Comparison of ENCODE assay signal across 2 cellular contexts in genomic region chr2:241873081-241873802, GRCh38.
TF ChIP-seq lines count a peak whose summit lies in the region.

No MANE protein-coding gene starts in this region.

TF ChIP-seq in SK-N-SH, 30 proteins besides CTCF, POLR2A, EP300 and RAD21 (continued from another document):
- TF ChIP-seq, protein P1, sequence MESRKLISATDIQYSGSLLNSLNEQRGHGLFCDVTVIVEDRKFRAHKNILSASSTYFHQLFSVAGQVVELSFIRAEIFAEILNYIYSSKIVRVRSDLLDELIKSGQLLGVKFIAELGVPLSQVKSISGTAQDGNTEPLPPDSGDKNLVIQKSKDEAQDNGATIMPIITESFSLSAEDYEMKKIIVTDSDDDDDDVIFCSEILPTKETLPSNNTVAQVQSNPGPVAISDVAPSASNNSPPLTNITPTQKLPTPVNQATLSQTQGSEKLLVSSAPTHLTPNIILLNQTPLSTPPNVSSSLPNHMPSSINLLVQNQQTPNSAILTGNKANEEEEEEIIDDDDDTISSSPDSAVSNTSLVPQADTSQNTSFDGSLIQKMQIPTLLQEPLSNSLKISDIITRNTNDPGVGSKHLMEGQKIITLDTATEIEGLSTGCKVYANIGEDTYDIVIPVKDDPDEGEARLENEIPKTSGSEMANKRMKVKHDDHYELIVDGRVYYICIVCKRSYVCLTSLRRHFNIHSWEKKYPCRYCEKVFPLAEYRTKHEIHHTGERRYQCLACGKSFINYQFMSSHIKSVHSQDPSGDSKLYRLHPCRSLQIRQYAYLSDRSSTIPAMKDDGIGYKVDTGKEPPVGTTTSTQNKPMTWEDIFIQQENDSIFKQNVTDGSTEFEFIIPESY (IDR thresholded peaks at IDR 0.05; ENCODE audit: borderline replicate concordance, low read depth), result no peak
- TF ChIP-seq SMC3 (IDR thresholded peaks at IDR 0.05; ENCODE audit: low read depth, low read length), result no peak
- TF ChIP-seq YY1 (IDR thresholded peaks at IDR 0.05; ENCODE audit: low read depth), result no peak
- TF ChIP-seq REST (IDR thresholded peaks at IDR 0.05; ENCODE audit: low read depth, low read length), result no peak
- no peak for TF ChIP-seq RXRA (IDR thresholded peaks at IDR 0.05; ENCODE audit: borderline replicate concordance, low read depth)
- no peak for TF ChIP-seq RCOR1 (IDR thresholded peaks at IDR 0.05; ENCODE audit: low read length)
- TF ChIP-seq FOXM1 (IDR thresholded peaks at IDR 0.05; ENCODE audit: low read depth), result no peak
- no peak for TF ChIP-seq CHD2 (IDR thresholded peaks at IDR 0.05; ENCODE audit: low read length, partially characterized antibody)
- no peak for TF ChIP-seq FOXJ3 (CRISPR knock-in tag; IDR thresholded peaks at IDR 0.05)
- TF ChIP-seq TCF12 (IDR thresholded peaks at IDR 0.05), result no peak
- TF ChIP-seq, protein P2, sequence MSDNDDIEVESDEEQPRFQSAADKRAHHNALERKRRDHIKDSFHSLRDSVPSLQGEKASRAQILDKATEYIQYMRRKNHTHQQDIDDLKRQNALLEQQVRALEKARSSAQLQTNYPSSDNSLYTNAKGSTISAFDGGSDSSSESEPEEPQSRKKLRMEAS (IDR thresholded peaks at IDR 0.05; ENCODE audit: low read depth), result no peak
- TF ChIP-seq POLR2AphosphoS5 (IDR thresholded peaks at IDR 0.05; ENCODE audit: low read depth, low read length), result no peak
- no peak for TF ChIP-seq IRF3 (IDR thresholded peaks at IDR 0.05; ENCODE audit: low read depth, low read length)
- TF ChIP-seq GATA2 (CRISPR knock-in tag; IDR thresholded peaks at IDR 0.05), result no peak
- TF ChIP-seq MXI1 (IDR thresholded peaks at IDR 0.05; ENCODE audit: low read depth, low read length), result no peak
- TF ChIP-seq MEF2A (IDR thresholded peaks at IDR 0.05; ENCODE audit: borderline replicate concordance, low read depth), result no peak

TF ChIP-seq in SK-N-SH treated with all-trans-retinoic acid at 6 μM for 48 hours, 23 proteins besides CTCF, POLR2A, EP300 and RAD21 (continued from another document):
- no peak for TF ChIP-seq TSHZ2 (CRISPR knock-in tag; IDR thresholded peaks at IDR 0.05)
